29 cellular contexts compared by ENCODE assay signal in genomic region chr19:17642656-17643055, GRCh38. TPM values are rescaled to one million over a fixed set of nuclear protein-coding genes. Genes with fewer than 3 reads are reported as not detected.
"Had no signal": no experiment of that assay in that cellular context is flagged by ENCODE, and none has a peak within 500 bp of the region (broad histone marks: within the 10 kb centered on the region; RNA-seq: fewer than 3 reads in every experiment).

No MANE protein-coding gene starts in this region.

- H3K9me3 ChIP-seq: colonic mucosa, esophagus muscularis mucosa, esophagus squamous epithelium, gastrocnemius medialis, gastroesophageal sphincter, heart left ventricle, heart right ventricle had no signal

- H3K4me3 ChIP-seq: colonic mucosa, coronary artery, dorsolateral prefrontal cortex, esophagus muscularis mucosa, esophagus squamous epithelium, gastrocnemius medialis, gastroesophageal sphincter, heart left ventricle, heart right ventricle had no signal

- H3K27ac Mint-ChIP-seq: dendritic cell treated with granulocyte-macrophage colony-stimulating factor and Interleukin-4, amounts not matched to agents 40 ng/mL and 50 ng/mL, for 4 days; effector memory CD8-positive, alpha-beta T cell; endodermal cell had no signal

- ATAC-seq: effector memory CD8-positive, alpha-beta T cell; esophagus mucosa; foreskin keratinocyte; gastrocnemius medialis; gastroesophageal sphincter; heart left ventricle; heart right ventricle had no signal

- H3K4me3 Mint-ChIP-seq: dendritic cell treated with granulocyte-macrophage colony-stimulating factor and Interleukin-4, amounts not matched to agents 40 ng/mL and 50 ng/mL, for 4 days; effector memory CD8-positive, alpha-beta T cell; endodermal cell had no signal

- DNase-seq: colonic mucosa; cortex of kidney; dermis blood vessel endothelial cell; effector CD4-positive, alpha-beta T cell; effector CD8-positive, alpha-beta T cell; effector memory CD4-positive, alpha-beta T cell; effector memory CD8-positive, alpha-beta T cell; endodermal cell; erythroblast; esophagus squamous epithelium; foreskin fibroblast; foreskin keratinocyte; foreskin melanocyte; gastrocnemius medialis; glutamatergic neuron; head of caudate nucleus; heart left ventricle; heart right ventricle had no signal

- H3K4me1 Mint-ChIP-seq: endodermal cell had no signal

- H3K27me3 ChIP-seq: colonic mucosa, dorsolateral prefrontal cortex, foreskin keratinocyte had no signal

- FAIRE-seq: colon, endometrium, endothelial cell of umbilical vein, frontal cortex had no signal

- H3K27ac ChIP-seq: colonic mucosa, coronary artery, dorsolateral prefrontal cortex, epithelial cell of prostate, esophagus muscularis mucosa, esophagus squamous epithelium, foreskin keratinocyte, gastrocnemius medialis, gastroesophageal sphincter, heart left ventricle, heart right ventricle had no signal

- H3K9me3 Mint-ChIP-seq: dendritic cell treated with granulocyte-macrophage colony-stimulating factor and Interleukin-4, amounts not matched to agents 40 ng/mL and 50 ng/mL, for 4 days; effector memory CD8-positive, alpha-beta T cell; endodermal cell had no signal

- H3K36me3 ChIP-seq: colonic mucosa, esophagus muscularis mucosa, esophagus squamous epithelium, gastrocnemius medialis, gastroesophageal sphincter, heart left ventricle, heart right ventricle had no signal

- H3K4me1 ChIP-seq: colonic mucosa, esophagus muscularis mucosa, esophagus squamous epithelium, foreskin keratinocyte, gastrocnemius medialis, gastroesophageal sphincter, heart left ventricle, heart right ventricle had no signal

RNA-seq across cellular contexts. Expression of gene UNC13A, which starts 45.5 kb away (rescaled TPM):
- total RNA-seq: gastrocnemius medialis had no signal
